In the genomic region with DNA sequence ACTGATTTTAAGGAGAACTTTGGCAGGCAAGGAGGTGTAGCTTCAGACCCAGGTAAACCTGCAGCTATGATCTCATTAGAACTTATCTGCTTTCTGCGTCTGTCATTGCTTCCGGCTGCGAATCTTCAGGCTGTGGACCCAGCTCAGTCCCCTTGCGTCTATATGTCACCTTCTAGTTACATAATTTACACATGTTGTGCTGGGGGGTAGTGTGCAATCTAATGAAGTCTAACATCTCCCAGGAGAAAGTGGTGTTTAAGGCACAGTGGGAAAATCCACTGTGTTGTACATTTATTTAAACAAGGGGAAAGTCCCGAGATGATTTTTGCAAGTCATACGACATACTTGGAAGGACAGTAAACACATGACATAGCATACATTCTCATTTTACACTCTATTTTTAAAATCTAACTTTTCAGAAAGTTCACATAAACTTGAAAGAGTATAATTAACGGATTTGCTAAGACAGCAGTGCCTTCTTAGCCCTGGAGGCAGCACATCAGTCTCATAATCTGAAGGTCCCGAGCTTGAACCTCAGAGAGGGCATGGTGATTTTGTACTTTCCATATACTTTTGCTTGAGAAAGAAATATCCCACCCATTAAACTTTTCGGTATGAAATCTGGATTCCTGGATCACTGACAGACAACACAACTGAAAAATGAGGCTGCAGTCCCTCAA, we compare ENCODE assay signal across 1 cellular context.
TF ChIP-seq lines count a peak whose summit lies in the region.

No MANE protein-coding gene starts in this region.

TF ChIP-seq in K562, 482 proteins besides CTCF, POLR2A, EP300 and RAD21 (continued from another document and continues in another):
- TF ChIP-seq, protein P1, sequence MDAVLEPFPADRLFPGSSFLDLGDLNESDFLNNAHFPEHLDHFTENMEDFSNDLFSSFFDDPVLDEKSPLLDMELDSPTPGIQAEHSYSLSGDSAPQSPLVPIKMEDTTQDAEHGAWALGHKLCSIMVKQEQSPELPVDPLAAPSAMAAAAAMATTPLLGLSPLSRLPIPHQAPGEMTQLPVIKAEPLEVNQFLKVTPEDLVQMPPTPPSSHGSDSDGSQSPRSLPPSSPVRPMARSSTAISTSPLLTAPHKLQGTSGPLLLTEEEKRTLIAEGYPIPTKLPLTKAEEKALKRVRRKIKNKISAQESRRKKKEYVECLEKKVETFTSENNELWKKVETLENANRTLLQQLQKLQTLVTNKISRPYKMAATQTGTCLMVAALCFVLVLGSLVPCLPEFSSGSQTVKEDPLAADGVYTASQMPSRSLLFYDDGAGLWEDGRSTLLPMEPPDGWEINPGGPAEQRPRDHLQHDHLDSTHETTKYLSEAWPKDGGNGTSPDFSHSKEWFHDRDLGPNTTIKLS (IDR thresholded peaks at IDR 0.05; ENCODE audit: borderline replicate concordance, low read depth), result no peak
- peak; percentile 58 for TF ChIP-seq POLR2AphosphoS5 (IDR thresholded peaks at IDR 0.05; ENCODE audit: control insufficient read depth, insufficient read depth, low read depth, low read length)
- TF ChIP-seq MAFK (IDR thresholded peaks at IDR 0.05; ENCODE audit: low read length), result peak; percentile 38; the same call in 1 of the 2 replicates
- TF ChIP-seq ZNF263 (CRISPR knock-in tag; IDR thresholded peaks at IDR 0.05; ENCODE audit: borderline replicate concordance), result no peak
- TF ChIP-seq ETV5 (CRISPR knock-in tag; IDR thresholded peaks at IDR 0.05; ENCODE audit: low read depth), result peak; percentile 91
- peak; percentile 91 for TF ChIP-seq SMARCA4 (IDR thresholded peaks at IDR 0.05)
- TF ChIP-seq FOSL1 (tag; conservative IDR thresholded peaks at IDR 0.05), result peak; percentile 38; the same call in 1 of the 2 replicates
- peak; percentile 86 for TF ChIP-seq TCF3 (CRISPR knock-in tag; IDR thresholded peaks at IDR 0.05)
- TF ChIP-seq GATA2 (CRISPR knock-in tag; IDR thresholded peaks at IDR 0.05), result peak; percentile 77
- TF ChIP-seq DPF2 (IDR thresholded peaks at IDR 0.05), result peak; percentile 96
- peak; percentile 85 for TF ChIP-seq TEAD4 (IDR thresholded peaks at IDR 0.05; ENCODE audit: low read length)
- no peak for TF ChIP-seq TEAD4 (CRISPR knock-in tag; IDR thresholded peaks at IDR 0.05; ENCODE audit: borderline replicate concordance)
- TF ChIP-seq SMAD1 (IDR thresholded peaks at IDR 0.05; ENCODE audit: low read depth, low read length, partially characterized antibody), result peak; percentile 86
- TF ChIP-seq, protein P2, sequence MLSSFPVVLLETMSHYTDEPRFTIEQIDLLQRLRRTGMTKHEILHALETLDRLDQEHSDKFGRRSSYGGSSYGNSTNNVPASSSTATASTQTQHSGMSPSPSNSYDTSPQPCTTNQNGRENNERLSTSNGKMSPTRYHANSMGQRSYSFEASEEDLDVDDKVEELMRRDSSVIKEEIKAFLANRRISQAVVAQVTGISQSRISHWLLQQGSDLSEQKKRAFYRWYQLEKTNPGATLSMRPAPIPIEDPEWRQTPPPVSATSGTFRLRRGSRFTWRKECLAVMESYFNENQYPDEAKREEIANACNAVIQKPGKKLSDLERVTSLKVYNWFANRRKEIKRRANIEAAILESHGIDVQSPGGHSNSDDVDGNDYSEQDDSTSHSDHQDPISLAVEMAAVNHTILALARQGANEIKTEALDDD (IDR thresholded peaks at IDR 0.05), result peak; percentile 35; the same call in 1 of the 2 replicates
- no peak for TF ChIP-seq ZNF57 (CRISPR knock-in tag; IDR thresholded peaks at IDR 0.05)
- TF ChIP-seq MAFF (IDR thresholded peaks at IDR 0.05; ENCODE audit: low read length), result peak; percentile 71
- no peak for TF ChIP-seq HDAC8 (tag; IDR thresholded peaks at IDR 0.05)
- 0 out of 2 replicates have a peak, but pooled peaks have one; percentile 34 for TF ChIP-seq ZNF644 (tag; IDR thresholded peaks at IDR 0.05; ENCODE audit: low read depth)
- no peak for TF ChIP-seq NCOA2 (IDR thresholded peaks at IDR 0.05; ENCODE audit: partially characterized antibody in 2 of 2)
- TF ChIP-seq ARID1B (IDR thresholded peaks at IDR 0.05), result peak; percentile 93
- peak; percentile 63 for TF ChIP-seq SOX6 (IDR thresholded peaks at IDR 0.05)
- TF ChIP-seq NFE2 (IDR thresholded peaks at IDR 0.05; ENCODE audit: low read depth), result peak; percentile 82
- TF ChIP-seq ARNT (IDR thresholded peaks at IDR 0.05), result 0 out of 4 replicates have a peak, but pooled peaks of 1 of the 2 experiments have one; percentile 72
- peak; percentile 59 for TF ChIP-seq GABPA (tag; conservative IDR thresholded peaks at IDR 0.05; ENCODE audit: low read depth)
- TF ChIP-seq MAFG (tag; conservative IDR thresholded peaks at IDR 0.05), result peak; percentile 92
- TF ChIP-seq, protein P3, sequence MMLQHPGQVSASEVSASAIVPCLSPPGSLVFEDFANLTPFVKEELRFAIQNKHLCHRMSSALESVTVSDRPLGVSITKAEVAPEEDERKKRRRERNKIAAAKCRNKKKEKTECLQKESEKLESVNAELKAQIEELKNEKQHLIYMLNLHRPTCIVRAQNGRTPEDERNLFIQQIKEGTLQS (IDR thresholded peaks at IDR 0.05), result peak; percentile 90
- TF ChIP-seq, protein P3 (CRISPR knock-in tag; conservative IDR thresholded peaks at IDR 0.05), result no peak; the same call in 1 of the 2 replicates
- TF ChIP-seq, protein P4, sequence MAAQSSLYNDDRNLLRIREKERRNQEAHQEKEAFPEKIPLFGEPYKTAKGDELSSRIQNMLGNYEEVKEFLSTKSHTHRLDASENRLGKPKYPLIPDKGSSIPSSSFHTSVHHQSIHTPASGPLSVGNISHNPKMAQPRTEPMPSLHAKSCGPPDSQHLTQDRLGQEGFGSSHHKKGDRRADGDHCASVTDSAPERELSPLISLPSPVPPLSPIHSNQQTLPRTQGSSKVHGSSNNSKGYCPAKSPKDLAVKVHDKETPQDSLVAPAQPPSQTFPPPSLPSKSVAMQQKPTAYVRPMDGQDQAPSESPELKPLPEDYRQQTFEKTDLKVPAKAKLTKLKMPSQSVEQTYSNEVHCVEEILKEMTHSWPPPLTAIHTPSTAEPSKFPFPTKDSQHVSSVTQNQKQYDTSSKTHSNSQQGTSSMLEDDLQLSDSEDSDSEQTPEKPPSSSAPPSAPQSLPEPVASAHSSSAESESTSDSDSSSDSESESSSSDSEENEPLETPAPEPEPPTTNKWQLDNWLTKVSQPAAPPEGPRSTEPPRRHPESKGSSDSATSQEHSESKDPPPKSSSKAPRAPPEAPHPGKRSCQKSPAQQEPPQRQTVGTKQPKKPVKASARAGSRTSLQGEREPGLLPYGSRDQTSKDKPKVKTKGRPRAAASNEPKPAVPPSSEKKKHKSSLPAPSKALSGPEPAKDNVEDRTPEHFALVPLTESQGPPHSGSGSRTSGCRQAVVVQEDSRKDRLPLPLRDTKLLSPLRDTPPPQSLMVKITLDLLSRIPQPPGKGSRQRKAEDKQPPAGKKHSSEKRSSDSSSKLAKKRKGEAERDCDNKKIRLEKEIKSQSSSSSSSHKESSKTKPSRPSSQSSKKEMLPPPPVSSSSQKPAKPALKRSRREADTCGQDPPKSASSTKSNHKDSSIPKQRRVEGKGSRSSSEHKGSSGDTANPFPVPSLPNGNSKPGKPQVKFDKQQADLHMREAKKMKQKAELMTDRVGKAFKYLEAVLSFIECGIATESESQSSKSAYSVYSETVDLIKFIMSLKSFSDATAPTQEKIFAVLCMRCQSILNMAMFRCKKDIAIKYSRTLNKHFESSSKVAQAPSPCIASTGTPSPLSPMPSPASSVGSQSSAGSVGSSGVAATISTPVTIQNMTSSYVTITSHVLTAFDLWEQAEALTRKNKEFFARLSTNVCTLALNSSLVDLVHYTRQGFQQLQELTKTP (IDR thresholded peaks at IDR 0.05; ENCODE audit: low read depth in 1 of 2, partially characterized antibody in 2 of 2), result peak in 1 of 2 experiments; percentile 24
- TF ChIP-seq ARID2 (IDR thresholded peaks at IDR 0.05), result no peak
- TF ChIP-seq POLR3A (IDR thresholded peaks at IDR 0.05; ENCODE audit: borderline replicate concordance, extremely low read depth, insufficient read depth, insufficient read length), result peak; percentile 68
- peak; percentile 70; the same call in 1 of the 2 replicates for TF ChIP-seq STAT5A (IDR thresholded peaks at IDR 0.05; ENCODE audit: borderline replicate concordance, low read length)
- peak; percentile 83 for TF ChIP-seq SMARCC2 (IDR thresholded peaks at IDR 0.05; ENCODE audit: low read depth)
- TF ChIP-seq, protein P5, sequence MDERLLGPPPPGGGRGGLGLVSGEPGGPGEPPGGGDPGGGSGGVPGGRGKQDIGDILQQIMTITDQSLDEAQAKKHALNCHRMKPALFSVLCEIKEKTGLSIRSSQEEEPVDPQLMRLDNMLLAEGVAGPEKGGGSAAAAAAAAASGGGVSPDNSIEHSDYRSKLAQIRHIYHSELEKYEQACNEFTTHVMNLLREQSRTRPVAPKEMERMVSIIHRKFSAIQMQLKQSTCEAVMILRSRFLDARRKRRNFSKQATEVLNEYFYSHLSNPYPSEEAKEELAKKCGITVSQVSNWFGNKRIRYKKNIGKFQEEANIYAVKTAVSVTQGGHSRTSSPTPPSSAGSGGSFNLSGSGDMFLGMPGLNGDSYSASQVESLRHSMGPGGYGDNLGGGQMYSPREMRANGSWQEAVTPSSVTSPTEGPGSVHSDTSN (CRISPR knock-in tag; IDR thresholded peaks at IDR 0.05; ENCODE audit: low read depth), result no peak
- TF ChIP-seq, protein P5 (tag; conservative IDR thresholded peaks at IDR 0.05; ENCODE audit: low read depth), result peak; percentile 68
- no peak for TF ChIP-seq SNRNP70 (optimal IDR thresholded peaks at IDR 0.05; ENCODE audit: low read depth, low read length)
- TF ChIP-seq ZNF766 (CRISPR knock-in tag; conservative IDR thresholded peaks at IDR 0.05), result 0 out of 2 replicates have a peak, but pooled peaks have one; percentile 37
- TF ChIP-seq JUN (IDR thresholded peaks at IDR 0.05; ENCODE audit: borderline replicate concordance, low read depth, low read length), result peak; percentile 88
- no peak for TF ChIP-seq JUN (CRISPR knock-in tag; IDR thresholded peaks at IDR 0.05; ENCODE audit: borderline replicate concordance)
- peak; percentile 66 for TF ChIP-seq MTA2 (IDR thresholded peaks at IDR 0.05; ENCODE audit: low read depth)
- TF ChIP-seq CBFA2T2 (conservative IDR thresholded peaks at IDR 0.05), result peak; percentile 76
- TF ChIP-seq KDM1A (IDR thresholded peaks at IDR 0.05), result peak; percentile 52 to 55; a peak in 3 of 4 replicates
- TF ChIP-seq CHD1 (IDR thresholded peaks at IDR 0.05; ENCODE audit: low read length), result no peak
- TF ChIP-seq ATF1 (CRISPR knock-in tag; IDR thresholded peaks at IDR 0.05), result no peak
- TF ChIP-seq ATF1 (tag; IDR thresholded peaks at IDR 0.05), result peak; percentile 72
- 0 out of 2 replicates have a peak, but pooled peaks have one; percentile 44 for TF ChIP-seq ZNF24 (IDR thresholded peaks at IDR 0.05)
- peak; percentile 91 for TF ChIP-seq SMARCE1 (IDR thresholded peaks at IDR 0.05)
- peak; percentile 53 to 78; a peak in 3 of 4 replicates for TF ChIP-seq FOXK2 (conservative IDR thresholded peaks at IDR 0.05 in 1 of 2, IDR thresholded peaks at IDR 0.05 in 1 of 2; ENCODE audit: low read depth in 2 of 2)
- TF ChIP-seq NBN (IDR thresholded peaks at IDR 0.05; ENCODE audit: low read depth), result peak; percentile 56; the same call in 1 of the 2 replicates
- TF ChIP-seq, protein P6, sequence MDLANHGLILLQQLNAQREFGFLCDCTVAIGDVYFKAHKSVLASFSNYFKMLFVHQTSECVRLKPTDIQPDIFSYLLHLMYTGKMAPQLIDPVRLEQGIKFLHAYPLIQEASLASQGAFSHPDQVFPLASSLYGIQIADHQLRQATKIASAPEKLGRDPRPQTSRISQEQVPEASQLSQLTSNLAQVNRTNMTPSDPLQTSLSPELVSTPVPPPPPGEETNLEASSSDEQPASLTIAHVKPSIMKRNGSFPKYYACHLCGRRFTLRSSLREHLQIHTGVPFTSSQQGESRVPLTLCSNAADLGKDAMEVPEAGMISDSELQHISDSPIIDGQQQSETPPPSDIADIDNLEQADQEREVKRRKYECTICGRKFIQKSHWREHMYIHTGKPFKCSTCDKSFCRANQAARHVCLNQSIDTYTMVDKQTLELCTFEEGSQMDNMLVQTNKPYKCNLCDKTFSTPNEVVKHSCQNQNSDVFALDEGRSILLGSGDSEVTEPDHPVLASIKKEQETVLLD (IDR thresholded peaks at IDR 0.05), result peak; percentile 28; the same call in 1 of the 2 replicates
- peak; percentile 83; the same call in 1 of the 2 replicates for TF ChIP-seq CTBP1 (IDR thresholded peaks at IDR 0.05; ENCODE audit: borderline replicate concordance)
- peak; percentile 69 for TF ChIP-seq HDAC3 (IDR thresholded peaks at IDR 0.05; ENCODE audit: borderline replicate concordance, partially characterized antibody)
- no peak for TF ChIP-seq CEBPG (CRISPR knock-in tag; IDR thresholded peaks at IDR 0.05)
- peak in 1 of 2 experiments; percentile 28; a peak in 1 of 4 replicates for TF ChIP-seq CEBPG (tag; conservative IDR thresholded peaks at IDR 0.05 in 1 of 2, IDR thresholded peaks at IDR 0.05 in 1 of 2)
- peak in 1 of 2 experiments; percentile 75; a peak in 2 of 4 replicates for TF ChIP-seq TRIM24 (IDR thresholded peaks at IDR 0.05)
- peak; percentile 94 for TF ChIP-seq ATF7 (IDR thresholded peaks at IDR 0.05)
- TF ChIP-seq, protein P7, sequence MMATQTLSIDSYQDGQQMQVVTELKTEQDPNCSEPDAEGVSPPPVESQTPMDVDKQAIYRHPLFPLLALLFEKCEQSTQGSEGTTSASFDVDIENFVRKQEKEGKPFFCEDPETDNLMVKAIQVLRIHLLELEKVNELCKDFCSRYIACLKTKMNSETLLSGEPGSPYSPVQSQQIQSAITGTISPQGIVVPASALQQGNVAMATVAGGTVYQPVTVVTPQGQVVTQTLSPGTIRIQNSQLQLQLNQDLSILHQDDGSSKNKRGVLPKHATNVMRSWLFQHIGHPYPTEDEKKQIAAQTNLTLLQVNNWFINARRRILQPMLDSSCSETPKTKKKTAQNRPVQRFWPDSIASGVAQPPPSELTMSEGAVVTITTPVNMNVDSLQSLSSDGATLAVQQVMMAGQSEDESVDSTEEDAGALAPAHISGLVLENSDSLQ (IDR thresholded peaks at IDR 0.05), result peak; percentile 76
- TF ChIP-seq ZNF561 (CRISPR knock-in tag; conservative IDR thresholded peaks at IDR 0.05), result no peak
- TF ChIP-seq CBX3 (IDR thresholded peaks at IDR 0.05; ENCODE audit: borderline replicate concordance in 1 of 2, low read length in 2 of 2), result peak in 1 of 2 experiments; percentile 71; a peak in 1 of 3 replicates
- TF ChIP-seq HDAC1 (IDR thresholded peaks at IDR 0.05), result peak in 1 of 2 experiments; percentile 77; a peak in 2 of 4 replicates
